ENCODE assay signal across 11 cellular contexts in genomic region chr12:110498984-110499706, GRCh38. TPM values are rescaled to one million over a fixed set of nuclear protein-coding genes. Genes with fewer than 3 reads are reported as not detected.
DNase-seq lines count a peak whose midpoint lies in the region; ATAC-seq and TF ChIP-seq lines count a peak whose summit lies in the region.
"Had no signal": no experiment of that assay in that cellular context is flagged by ENCODE, and none has a peak within 500 bp of the region (broad histone marks: within the 10 kb centered on the region; RNA-seq: fewer than 3 reads in every experiment).

No MANE protein-coding gene starts in this region.

- peaks cover 5% of the 10 kb centered on the region for H3K9me3 Mint-ChIP-seq in activated T-cell treated with anti-CD3 and anti-CD28 coated beads, Interleukin-2, amount 50 U/mL, for 4 hours
- H3K9me3 Mint-ChIP-seq in stimulated activated naive B cell treated with anti-CD40 and anti-IgM and Interleukin-4, amounts not matched to agents 10 μg/mL and 1 μg/mL and 100 μg/mL, for 72 hours, result peaks cover 2 to 6% of the 10 kb centered on the region in 2 donors

- H3K27me3 Mint-ChIP-seq in activated T-cell treated with anti-CD3 and anti-CD28 coated beads, Interleukin-2, amount 50 U/mL, for 4 hours (ENCODE audit: low read depth), result no peaks in the 10 kb centered on the region
- no peaks in the 10 kb centered on the region for H3K27me3 Mint-ChIP-seq in stimulated activated naive B cell treated with anti-CD40 and anti-IgM and Interleukin-4, amounts not matched to agents 10 μg/mL and 1 μg/mL and 100 μg/mL, for 72 hours

- peaks cover 14% of the 10 kb centered on the region for H3K36me3 Mint-ChIP-seq in activated T-cell treated with anti-CD3 and anti-CD28 coated beads, Interleukin-2, amount 50 U/mL, for 4 hours (ENCODE audit: insufficient read depth)
- peaks cover 14 to 22% of the 10 kb centered on the region in 2 donors for H3K36me3 Mint-ChIP-seq in stimulated activated naive B cell treated with anti-CD40 and anti-IgM and Interleukin-4, amounts not matched to agents 10 μg/mL and 1 μg/mL and 100 μg/mL, for 72 hours

- H3K36me3 ChIP-seq in SK-N-MC (ENCODE audit: insufficient read depth, low read length), result peaks cover 33% of the 10 kb centered on the region
- peaks cover 29% of the 10 kb centered on the region for H3K36me3 ChIP-seq in HAP-1 (replicated peaks)
- peaks cover 23% of the 10 kb centered on the region for H3K36me3 ChIP-seq in BE2C

- peak overlapping the region; percentile 59 for H3K4me3 Mint-ChIP-seq in activated T-cell treated with anti-CD3 and anti-CD28 coated beads, Interleukin-2, amount 50 U/mL, for 4 hours
- peak overlapping the region in 1 of 2 donors; percentile 61 for H3K4me3 Mint-ChIP-seq in stimulated activated naive B cell treated with anti-CD40 and anti-IgM and Interleukin-4, amounts not matched to agents 10 μg/mL and 1 μg/mL and 100 μg/mL, for 72 hours

- H3K4me1 Mint-ChIP-seq in activated T-cell treated with anti-CD3 and anti-CD28 coated beads, Interleukin-2, amount 50 U/mL, for 4 hours (ENCODE audit: low read depth), result peaks cover 28% of the 10 kb centered on the region
- peaks cover 14 to 31% of the 10 kb centered on the region in 2 donors for H3K4me1 Mint-ChIP-seq in stimulated activated naive B cell treated with anti-CD40 and anti-IgM and Interleukin-4, amounts not matched to agents 10 μg/mL and 1 μg/mL and 100 μg/mL, for 72 hours

- H3K27me3 ChIP-seq in HAP-1 (ENCODE audit: low read depth), result no peaks in the 10 kb centered on the region
- H3K27me3 ChIP-seq in BE2C, result no peaks in the 10 kb centered on the region
- H3K27me3 ChIP-seq: adrenal gland had no signal

- in situ Hi-C loops in HAP-1 (cut with MboI; ENCODE audit: low sequenced_read_pairs), result no loop called here

- H3K27ac Mint-ChIP-seq in stimulated activated naive B cell treated with anti-CD40 and anti-IgM and Interleukin-4, amounts not matched to agents 10 μg/mL and 1 μg/mL and 100 μg/mL, for 72 hours, result peak overlapping the region; percentile 10

- peak overlapping the region; percentile 56 for H3K27ac ChIP-seq in SK-N-MC
- H3K27ac ChIP-seq: C4-2B had no signal

- H3K9ac ChIP-seq in SK-N-MC (ENCODE audit: insufficient read length), result peak overlapping the region; percentile 66

- ATAC-seq in activated T-cell treated with anti-CD3 and anti-CD28 coated beads, Interleukin-2, amount 50 U/mL, for 4 hours, result no peak
- ATAC-seq in stimulated activated naive B cell treated with anti-CD40 and anti-IgM and Interleukin-4, amounts not matched to agents 10 μg/mL and 1 μg/mL and 100 μg/mL, for 72 hours (replicated peaks), result no peak
- no peak for ATAC-seq in left cardiac atrium

- TF ChIP-seq CTCF in BE2C (IDR thresholded peaks at IDR 0.05; ENCODE audit: low read depth, low read length), result no peak

- intact Hi-C loops in left cardiac atrium (cut with DNase I), result no loop called here

- no peak for DNase-seq in activated T-cell treated with anti-CD3 and anti-CD28 coated beads, Interleukin-2, amount 50 U/mL, for 4 hours
- DNase-seq in activated T-cell treated with anti-CD3 and anti-CD28 coated beads, Interleukin-2, amount 50 U/mL, for 1 hour, result no peak
- DNase-seq in SK-N-MC (ENCODE audit: low read depth, low spot score), result no peak
- peak; percentile 18 for DNase-seq in fibroblast of gingiva (ENCODE audit: low read depth)
- DNase-seq in stimulated activated naive B cell treated with anti-CD40 and anti-IgM and Interleukin-4, amounts not matched to agents 10 μg/mL and 1 μg/mL and 100 μg/mL, for 72 hours, result no peak
- no peak for DNase-seq in HAP-1 (ENCODE audit: low spot score in 2 of 2)
- DNase-seq in BE2C, result no peak
- DNase-seq in left cardiac atrium, result no peak

- H3K4me1 ChIP-seq in HAP-1 (peaks cover 21% of the 10 kb centered on the region), BE2C (no peaks in the 10 kb centered on the region; the same call in 1 of the 2 replicates)

- H3K9me3 ChIP-seq in SK-N-MC (ENCODE audit: low read depth, low read length) (peaks cover 4% of the 10 kb centered on the region; the same call in 1 of the 2 replicates), HAP-1 (no peaks in the 10 kb centered on the region), BE2C (no peaks in the 10 kb centered on the region; the same call in 1 of the 2 replicates)
- H3K9me3 ChIP-seq: adrenal gland had no signal

- H3K4me3 ChIP-seq in SK-N-MC, result no peak overlapping the region; the same call in 1 of the 2 replicates
- no peak overlapping the region for H3K4me3 ChIP-seq in HAP-1
- no peak overlapping the region for H3K4me3 ChIP-seq in BE2C (ENCODE audit: low read depth, low read length)
- H3K4me3 ChIP-seq: adrenal gland, lung had no signal

RNA-seq across cellular contexts. Expression of gene VPS29, which starts 2.8 kb away (rescaled TPM):
- 10 to 100 TPM; 70.7 to 78.4 (median 76.1) TPM for total RNA-seq in activated T-cell treated with anti-CD3 and anti-CD28 coated beads, Interleukin-2, amount 50 U/mL, for 4 hours
- 50.9 TPM for polyA plus RNA-seq in BE2C (2012; ENCODE audit: insufficient read depth, insufficient read length, low read depth)
- 100 to 1,000 TPM in 1 of 2 donors, 10 to 100 TPM in 1; 92.0 to 109 TPM for total RNA-seq in left cardiac atrium

RNA-seq across cellular contexts. Expression of gene RAD9B, which starts 3.0 kb away (rescaled TPM):
- total RNA-seq in activated T-cell treated with anti-CD3 and anti-CD28 coated beads, Interleukin-2, amount 50 U/mL, for 4 hours, result under 1 TPM; 0.34 to 0.73 (median 0.51) TPM
- polyA plus RNA-seq in BE2C (2012; ENCODE audit: insufficient read depth, insufficient read length, low read depth), result 0.22 TPM
- 1 to 10 TPM; 2.6 to 3.1 TPM for total RNA-seq in left cardiac atrium

RNA-seq across cellular contexts. Expression of gene FAM216A, which starts 30.5 kb away (rescaled TPM):
- total RNA-seq in activated T-cell treated with anti-CD3 and anti-CD28 coated beads, Interleukin-2, amount 50 U/mL, for 4 hours, result 10 to 100 TPM; 33.9 to 47.7 (median 41.7) TPM
- polyA plus RNA-seq in BE2C (2012; ENCODE audit: insufficient read depth, insufficient read length, low read depth), result 21.5 TPM
- total RNA-seq in left cardiac atrium, result 1 to 10 TPM; 6.1 to 8.5 TPM

RNA-seq across cellular contexts. Expression of gene GPN3, which starts 31.1 kb away (rescaled TPM):
- total RNA-seq in activated T-cell treated with anti-CD3 and anti-CD28 coated beads, Interleukin-2, amount 50 U/mL, for 4 hours, result 10 to 100 TPM; 66.1 to 75.8 (median 72.1) TPM
- 45.2 TPM for polyA plus RNA-seq in BE2C (2012; ENCODE audit: insufficient read depth, insufficient read length, low read depth)
- 10 to 100 TPM; 24.2 to 32.3 TPM for total RNA-seq in left cardiac atrium

RNA-seq across cellular contexts. Expression of gene ARPC3, which starts 49.0 kb away (rescaled TPM):
- 100 to 1,000 TPM; 217 to 229 (median 225) TPM for total RNA-seq in activated T-cell treated with anti-CD3 and anti-CD28 coated beads, Interleukin-2, amount 50 U/mL, for 4 hours
- polyA plus RNA-seq in BE2C (2012; ENCODE audit: insufficient read depth, insufficient read length, low read depth), result 147 TPM
- 100 to 1,000 TPM; 108 to 123 TPM for total RNA-seq in left cardiac atrium
